8 cellular contexts compared by ENCODE assay signal in the genomic region with DNA sequence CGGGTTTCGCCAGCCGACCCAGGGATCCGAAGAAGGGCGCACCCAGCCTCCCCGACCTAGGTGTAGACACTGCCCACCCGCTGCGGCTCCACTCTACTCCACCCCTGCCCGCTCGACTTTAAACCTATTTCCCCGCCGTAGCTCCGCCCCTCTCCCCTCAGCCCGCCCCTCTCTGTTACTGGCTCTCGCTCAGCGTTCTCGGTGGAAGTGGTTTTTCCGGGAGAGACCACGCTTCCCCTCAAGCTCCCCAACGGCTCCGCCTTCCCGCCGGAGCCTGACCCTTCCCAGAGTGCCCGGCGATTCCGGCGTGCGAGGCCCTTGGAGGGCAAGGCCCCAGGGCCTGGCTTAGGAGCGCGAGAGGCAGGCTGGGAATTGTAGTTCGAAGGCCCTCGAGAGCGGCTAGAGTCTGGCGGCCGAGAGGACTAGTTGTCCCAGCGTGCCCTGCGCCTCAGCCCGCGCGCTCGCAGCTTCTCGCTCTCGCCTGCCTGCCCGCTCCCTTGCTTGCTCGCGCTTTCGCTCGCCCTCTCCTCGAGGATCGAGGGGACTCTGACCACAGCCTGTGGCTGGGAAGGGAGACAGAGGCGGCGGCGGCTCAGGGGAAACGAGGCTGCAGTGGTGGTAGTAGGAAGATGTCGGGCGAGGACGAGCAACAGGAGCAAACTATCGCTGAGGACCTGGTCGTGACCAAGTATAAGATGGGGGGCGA. TPM values are rescaled to one million over a fixed set of nuclear protein-coding genes. Genes with fewer than 3 reads are reported as not detected.
DNase-seq lines count a peak whose midpoint lies in the region; ATAC-seq and TF ChIP-seq lines count a peak whose summit lies in the region.

A gene (plus strand): TSS at position 451 of the 706 bp plus-strand sequence. CDS start 179 bp downstream, at position 630.

- H3K27me3 ChIP-seq in CD8-positive, alpha-beta T cell (ENCODE audit: insufficient read depth, low read length) = no peaks in the 10 kb centered on the region
- no peaks in the 10 kb centered on the region for H3K27me3 ChIP-seq in lung (ENCODE audit: control insufficient read depth, insufficient read depth)

- peak within 1 kb of the TSS; percentile 98 for H3K27ac Mint-ChIP-seq in CD8-positive, alpha-beta T cell

- peaks cover 21% of the 10 kb centered on the region for H3K36me3 ChIP-seq in CD8-positive, alpha-beta T cell (ENCODE audit: insufficient read depth, low read length)
- H3K36me3 ChIP-seq in lung (ENCODE audit: control insufficient read depth in 2 of 2, insufficient read depth in 2 of 2, low read length in 2 of 2) = peaks cover 8 to 14% of the 10 kb centered on the region in 2 donors

- no peaks in the 10 kb centered on the region for H3K9me3 Mint-ChIP-seq in CD8-positive, alpha-beta T cell

- H3K4me3 ChIP-seq in CD8-positive, alpha-beta T cell (ENCODE audit: low read depth, low read length) = peak within 1 kb of the TSS; percentile 90
- peak within 1 kb of the TSS; percentile 72 for H3K4me3 ChIP-seq in lung

- H3K27ac ChIP-seq in CD8-positive, alpha-beta T cell (ENCODE audit: low read depth, low read length) = peak within 1 kb of the TSS; percentile 53
- peak within 1 kb of the TSS; percentile 87 to 90 for H3K27ac ChIP-seq in lung (ENCODE audit: low read depth in 1 of 2, low read length in 1 of 2)

- H3K36me3 Mint-ChIP-seq in CD8-positive, alpha-beta T cell = peaks cover 39% of the 10 kb centered on the region

- H3K4me3 Mint-ChIP-seq in CD8-positive, alpha-beta T cell = peak within 1 kb of the TSS; percentile 99

- CTCF ChIA-PET in CD8-positive, alpha-beta T cell (lab: Charles Lee) = interaction anchor here (0.6 to 4.7 kb wide), 12 partner anchors 13 to 366 kb away, joined by 3 to 45 read pairs (median 4); a partner anchor contains a TSS

- H3K27me3 Mint-ChIP-seq in CD8-positive, alpha-beta T cell (ENCODE audit: low read depth) = no peaks in the 10 kb centered on the region

- WGBS in lung, 2 donors = 0 to 1% methylated on average over 60 of the region's 60 CpGs

- peak; percentile 91 to 99 (median 93) for DNase-seq in CD8-positive, alpha-beta T cell
- peak; percentile 97 for DNase-seq in HS-27A (ENCODE audit: low read depth)
- DNase-seq in NK-92 (lab: John Stamatoyannopoulos, UW; ENCODE audit: unreplicated experiment) = peak; percentile 76
- DNase-seq in activated CD8-positive, alpha-beta memory T cell treated with anti-CD3 and anti-CD28 coated beads for 1 hour (ENCODE audit: extremely low read depth in 1 of 2, low read depth in 1 of 2) = peak; percentile 85 to 88
- DNase-seq in effector CD4-positive, alpha-beta T cell = peak; percentile 91
- DNase-seq in lung (ENCODE audit: low spot score) = peak; percentile 98
- peak; percentile 91 to 95 (median 92) for DNase-seq in stimulated activated CD4-positive, alpha-beta T cell treated with anti-CD3 and anti-CD28 coated beads, TNF-alpha, amount 100 ng/mL, for 4 hours (ENCODE audit: low read depth in 3 of 3)

- peak; percentile 88 for ATAC-seq in CD8-positive, alpha-beta T cell
- peak; percentile 95 for ATAC-seq in GM19467 (IDR thresholded peaks at IDR 0.05; ENCODE audit: unreplicated experiment)
- ATAC-seq in lung (ENCODE audit: insufficient read depth, low FRiP score) = peak; percentile 97

- POLR2A ChIA-PET in CD8-positive, alpha-beta T cell (lab: Charles Lee) = interaction anchor here (0.6 to 8.4 kb wide), 35 partner anchors 8 to 622 kb away, joined by 3 to 135 read pairs (median 5); a partner anchor contains a TSS

- intact Hi-C loops in CD8-positive, alpha-beta T cell (cut with DNase I, micrococcal nuclease) = loop anchor here (1.0 to 5.0 kb wide), 14 partner anchors 12 to 583 kb away; a partner anchor contains a TSS

- H3K4me1 ChIP-seq in CD8-positive, alpha-beta T cell (ENCODE audit: insufficient read depth, low read length) = peaks cover 37% of the 10 kb centered on the region
- H3K4me1 ChIP-seq in lung (ENCODE audit: control insufficient read depth in 2 of 2, insufficient read depth in 2 of 2, low read length in 2 of 2) = peaks cover 0 to 3% of the 10 kb centered on the region in 2 donors

- peaks cover 66% of the 10 kb centered on the region for H3K4me1 Mint-ChIP-seq in CD8-positive, alpha-beta T cell (ENCODE audit: low read depth)

- no peak for TF ChIP-seq CTCF in CD8-positive, alpha-beta T cell (IDR thresholded peaks at IDR 0.05)
- TF ChIP-seq CTCF in lung (IDR thresholded peaks at IDR 0.05; ENCODE audit: control extremely low read depth, extremely low read depth) = no peak

- no peaks in the 10 kb centered on the region for H3K9me3 ChIP-seq in CD8-positive, alpha-beta T cell (ENCODE audit: low read length)
- H3K9me3 ChIP-seq in lung (ENCODE audit: control insufficient read depth in 2 of 2, insufficient read depth in 1 of 2, low read length in 1 of 2) = no peaks in the 10 kb centered on the region

RNA-seq across cellular contexts. Expression of the gene that starts here (rescaled TPM):
- 10 to 100 TPM; 61.6 to 62.4 TPM for total RNA-seq in CD8-positive, alpha-beta T cell
- 10 to 100 TPM; 80.2 to 81.3 TPM for total RNA-seq in lung
- polyA plus RNA-seq in lung = 100 to 1,000 TPM in 1 of 2 donors, 10 to 100 TPM in 1; 97.6 to 137 TPM

Comparison
In these comparisons a context has a peak if more than half of its experiments do, and no peak if none do; other contexts are left out.
1. Peak in every context shown above with its lines: DNase-seq, ATAC-seq, H3K4me3 ChIP-seq and H3K27ac ChIP-seq.